In genomic region chr14:54823757-54824549, GRCh38 we compare ENCODE assay signal across 21 cellular contexts.
DNase-seq lines count a peak whose midpoint lies in the region; ATAC-seq, FAIRE-seq and TF ChIP-seq lines count a peak whose summit lies in the region.
"Had no signal": no experiment of that assay in that cellular context is flagged by ENCODE, and none has a peak within 500 bp of the region (broad histone marks: within the 10 kb centered on the region; RNA-seq: fewer than 3 reads in every experiment).

No MANE protein-coding gene starts in this region.

- no peak for ATAC-seq in SK-N-SH treated with all-trans-retinoic acid at 6 μM for 48 hours
- ATAC-seq in HCT116 = no peak
- ATAC-seq in K562 = no peak
- ATAC-seq: A549; CD8-positive, alpha-beta T cell had no signal

- CTCF ChIA-PET in SK-N-SH (lab: Yijun Ruan, JAX) (interaction anchor here (2.2 kb wide), 1 partner anchor 260 kb away, joined by 4 read pairs; no protein-coding TSS in a partner anchor), HCT116 (lab: Charles Lee) (no interaction called here), K562 (lab: Yijun Ruan, JAX; ENCODE audit: low intra/inter-chr PET ratio) (no interaction called here)

- H3K4me2 ChIP-seq in SK-N-SH (no peak overlapping the region), HCT116 (ENCODE audit: low read length) (no peak overlapping the region), K562 (ENCODE audit: insufficient read depth, low read length) (no peak overlapping the region)
- H3K4me2 ChIP-seq: A549; BLaER1 treated with 17β-estradiol and CSF1 and Interleukin-3, amounts not matched to agents 10 nM and 100 nM had no signal

- intact Hi-C loops in HCT116 (cut with micrococcal nuclease) = no loop called here
- intact Hi-C loops in K562 (cut with micrococcal nuclease) = no loop called here

- FAIRE-seq in HTR-8/SVneo (lab: Jason Lieb, UNC) = peak; percentile 74
- FAIRE-seq in K562 (lab: Jason Lieb, UNC) = no peak
- no peak for FAIRE-seq in GM19239 (lab: Jason Lieb, UNC)
- FAIRE-seq: A549, D721Med, G401.6, GM12891 had no signal

- peaks cover 5% of the 10 kb centered on the region for H3F3A ChIP-seq in SK-N-SH (replicated peaks; ENCODE audit: insufficient read depth)

- BruUV-seq in HCT116 (replicated peaks; lab: Mats Ljungman, UMichigan) = no TSS peak
- BruUV-seq in K562 (replicated peaks; lab: Mats Ljungman, UMichigan) = no TSS peak

- RAD21 ChIA-PET in HCT116 (lab: Charles Lee; ENCODE audit: low non-redundant PET in 1 of 2, low total read pairs in 2 of 2, uncharacterized antibody in 2 of 2, unreplicated experiment in 2 of 2) = no interaction called here

- H3K79me2 ChIP-seq in SK-N-SH (ENCODE audit: insufficient read depth) (no peaks in the 10 kb centered on the region), HCT116 (ENCODE audit: insufficient read depth, low read length) (no peaks in the 10 kb centered on the region), K562 (ENCODE audit: control insufficient read depth, insufficient read depth, low read length) (no peaks in the 10 kb centered on the region)

- H3K9ac ChIP-seq in SK-N-SH (no peak overlapping the region), HCT116 (ENCODE audit: low read length) (no peak overlapping the region), K562 (ENCODE audit: insufficient read depth in 1 of 2, low read depth in 2 of 2, low read length in 2 of 2) (no peak overlapping the region)
- H3K9ac ChIP-seq: BLaER1 treated with 17β-estradiol and CSF1 and Interleukin-3, amounts not matched to agents 10 nM and 100 nM had no signal

- H3K9me3 ChIP-seq in SK-N-SH (no peaks in the 10 kb centered on the region), HCT116 (ENCODE audit: control insufficient read depth in 1 of 2, insufficient read depth in 1 of 2, low read depth in 1 of 2, low read length in 2 of 2) (peaks cover 0 to 11% of the 10 kb centered on the region in 2 experiments; a peak in 1 of 4 replicates), K562 (replicated peaks; ENCODE audit: control insufficient read depth, insufficient read depth, low read depth, low read length) (no peaks in the 10 kb centered on the region)

- H4K20me1 ChIP-seq in SK-N-SH (ENCODE audit: insufficient read depth) (no peaks in the 10 kb centered on the region), HCT116 (ENCODE audit: insufficient read depth) (no peaks in the 10 kb centered on the region), K562 (replicated peaks; ENCODE audit: control insufficient read depth, insufficient read depth, low read length) (no peaks in the 10 kb centered on the region)
- H4K20me1 ChIP-seq: BLaER1 treated with 17β-estradiol and CSF1 and Interleukin-3, amounts not matched to agents 10 nM and 100 nM had no signal

- POLR2A ChIA-PET in SK-N-SH (lab: Yijun Ruan, JAX) (no interaction called here), HCT116 (lab: Charles Lee) (no interaction called here), K562 (lab: Yijun Ruan, JAX) (no interaction called here)

- WGBS in SK-N-SH (ENCODE audit: low lambda C conversion rate) = 94% methylated on average over 2 of the region's 2 CpGs
- 9% methylated on average over 2 of the region's 2 CpGs for WGBS in K562 (ENCODE audit: insufficient coverage, low coverage, missing lambda C conversion rate)

- H3K9me1 ChIP-seq in K562 (ENCODE audit: control insufficient read depth, insufficient read depth, low read length) = no peaks in the 10 kb centered on the region

- TF ChIP-seq CTCF in SK-N-SH (IDR thresholded peaks at IDR 0.05) (no peak), HCT116 (IDR thresholded peaks at IDR 0.05 in 2 of 3, conservative IDR thresholded peaks at IDR 0.05 in 1 of 3; ENCODE audit: borderline replicate concordance in 1 of 3, insufficient read depth in 1 of 3, low read depth in 2 of 3, low read length in 2 of 3) (no peak), K562 (IDR thresholded peaks at IDR 0.05 in 2 of 3, conservative IDR thresholded peaks at IDR 0.05 in 1 of 3; ENCODE audit: insufficient read depth in 2 of 3, low read depth in 1 of 3, low read length in 3 of 3) (no peak)

- DNase-seq in SK-N-SH (no peak), HCT116 (ENCODE audit: low read depth, low spot score) (no peak), HTR-8/SVneo (ENCODE audit: insufficient read length, low spot score) (no peak), K562 (ENCODE audit: extremely low read depth in 1 of 4, low spot score in 3 of 4) (no peak), GM19239 (ENCODE audit: insufficient read length, low spot score) (no peak), NCI-H2029 treated with DMSO at 0.1 percent for 48 hours (lab: John Stamatoyannopoulos, UW) (no peak)
- DNase-seq: AML-193; Caco-2; Calu3; CD4-positive, alpha-beta T cell; CD8-positive, alpha-beta T cell; DMS79 treated with DMSO at 0.1 percent for 48 hours; GF-D8 had no signal

- H3K27ac ChIP-seq in SK-N-SH (ENCODE audit: low read depth in 2 of 2, low read length in 1 of 2) = no peak overlapping the region
- no peak overlapping the region for H3K27ac ChIP-seq in HCT116 (ENCODE audit: low read depth, low read length)
- H3K27ac ChIP-seq in K562 (ENCODE audit: extremely low read depth, low read depth, low read length) = no peak overlapping the region
- H3K27ac ChIP-seq: 22Rv1; A549; BLaER1 treated with 17β-estradiol and CSF1 and Interleukin-3, amounts not matched to agents 10 nM and 100 nM; C4-2B had no signal

- H3K9me2 ChIP-seq in SK-N-SH = no peaks in the 10 kb centered on the region
- no peaks in the 10 kb centered on the region for H3K9me2 ChIP-seq in HCT116 (ENCODE audit: insufficient read depth)

- H3K4me3 ChIP-seq in SK-N-SH (ENCODE audit: low read depth in 2 of 2, low read length in 1 of 2) (no peak overlapping the region), HCT116 (replicated peaks in 1 of 2; ENCODE audit: low read depth in 1 of 2, low read length in 2 of 2) (no peak overlapping the region), K562 (no peak overlapping the region)
- H3K4me3 ChIP-seq: A549; BLaER1 treated with 17β-estradiol and CSF1 and Interleukin-3, amounts not matched to agents 10 nM and 100 nM had no signal

- TF ChIP-seq POLR2A in HCT116 (IDR thresholded peaks at IDR 0.05; ENCODE audit: borderline replicate concordance, extremely low read depth, insufficient read depth, insufficient read length) = no peak
- TF ChIP-seq POLR2A in K562 (conservative IDR thresholded peaks at IDR 0.05) = no peak

- H2AFZ ChIP-seq in SK-N-SH (ENCODE audit: low read depth) (no peak overlapping the region), HCT116 (ENCODE audit: low read depth, low read length, poor library complexity, severe bottlenecking) (no peak overlapping the region), K562 (ENCODE audit: low read depth, low read length) (no peak overlapping the region)

- H3K36me3 ChIP-seq in SK-N-SH (replicated peaks in 1 of 2; ENCODE audit: control insufficient read depth in 1 of 2, insufficient read depth in 2 of 2, low read length in 1 of 2) (no peaks in the 10 kb centered on the region), HCT116 (ENCODE audit: control insufficient read depth in 1 of 2, insufficient read depth in 2 of 2, low read length in 2 of 2) (no peaks in the 10 kb centered on the region), K562 (ENCODE audit: control insufficient read depth, insufficient read depth, low read length) (no peaks in the 10 kb centered on the region)
- H3K36me3 ChIP-seq: BLaER1 treated with 17β-estradiol and CSF1 and Interleukin-3, amounts not matched to agents 10 nM and 100 nM had no signal

- no peak for TF ChIP-seq RAD21 in SK-N-SH (IDR thresholded peaks at IDR 0.05; ENCODE audit: low read length)
- no peak for TF ChIP-seq RAD21 in HCT116 (IDR thresholded peaks at IDR 0.05; ENCODE audit: low read depth)
- no peak for TF ChIP-seq RAD21 in K562 (CRISPR knock-in tag; conservative IDR thresholded peaks at IDR 0.05 in 1 of 2, IDR thresholded peaks at IDR 0.05 in 1 of 2)

- H3K4me1 ChIP-seq in SK-N-SH (ENCODE audit: control insufficient read depth in 1 of 2, insufficient read depth in 2 of 2, low read depth in 1 of 2, low read length in 1 of 2) = peaks cover 4 to 15% of the 10 kb centered on the region in 2 experiments; a peak in 3 of 4 replicates
- no peaks in the 10 kb centered on the region for H3K4me1 ChIP-seq in HCT116 (ENCODE audit: control insufficient read depth in 1 of 2, insufficient read depth in 2 of 2, low read length in 2 of 2)
- H3K4me1 ChIP-seq in K562 (replicated peaks in 1 of 2; ENCODE audit: control insufficient read depth in 2 of 2, insufficient read depth in 2 of 2, low read length in 2 of 2) = no peaks in the 10 kb centered on the region
- H3K4me1 ChIP-seq: A549; BLaER1 treated with 17β-estradiol and CSF1 and Interleukin-3, amounts not matched to agents 10 nM and 100 nM; Caco-2 had no signal

- TF ChIP-seq EP300 in SK-N-SH (IDR thresholded peaks at IDR 0.05; ENCODE audit: borderline replicate concordance in 1 of 2, low read depth in 1 of 2, low read length in 1 of 2) (no peak), K562 (IDR thresholded peaks at IDR 0.05; ENCODE audit: low read length) (no peak)

- H3K27me3 ChIP-seq in SK-N-SH (ENCODE audit: insufficient read depth) = no peaks in the 10 kb centered on the region
- no peaks in the 10 kb centered on the region for H3K27me3 ChIP-seq in HCT116 (ENCODE audit: insufficient read depth, low read length)
- H3K27me3 ChIP-seq in K562 (ENCODE audit: control insufficient read depth in 2 of 2, insufficient read depth in 2 of 2, low read length in 2 of 2) = peaks cover 3 to 7% of the 10 kb centered on the region in 2 experiments; a peak in 3 of 5 replicates
- H3K27me3 ChIP-seq: BLaER1 treated with 17β-estradiol and CSF1 and Interleukin-3, amounts not matched to agents 10 nM and 100 nM had no signal

- in situ Hi-C loops in K562 (cut with MboI) = no loop called here

TF ChIP-seq in SK-N-SH treated with all-trans-retinoic acid at 6 μM for 48 hours, 23 proteins besides CTCF, POLR2A, EP300 and RAD21 (continues in another document):
- TF ChIP-seq ZFP30 (CRISPR knock-in tag; IDR thresholded peaks at IDR 0.05) = peak; percentile 93

TF ChIP-seq in SK-N-SH, 30 proteins besides CTCF, POLR2A, EP300 and RAD21 (continues in another document):
- no peak for TF ChIP-seq MXI1 (IDR thresholded peaks at IDR 0.05; ENCODE audit: low read depth, low read length)
- no peak for TF ChIP-seq FOSL2 (IDR thresholded peaks at IDR 0.05; ENCODE audit: borderline replicate concordance, low read depth)
- TF ChIP-seq NRF1 (IDR thresholded peaks at IDR 0.05; ENCODE audit: low read depth, low read length) = no peak
- no peak for TF ChIP-seq SMC3 (IDR thresholded peaks at IDR 0.05; ENCODE audit: low read depth, low read length)

TF ChIP-seq in HCT116, 20 proteins besides CTCF, POLR2A, EP300 and RAD21:
- TF ChIP-seq CBX3 (IDR thresholded peaks at IDR 0.05; ENCODE audit: low read depth) (peak; percentile 45), SIN3A (IDR thresholded peaks at IDR 0.05; ENCODE audit: low read depth) (no peak)
